19 cellular contexts compared by ENCODE assay signal in the genomic region with DNA sequence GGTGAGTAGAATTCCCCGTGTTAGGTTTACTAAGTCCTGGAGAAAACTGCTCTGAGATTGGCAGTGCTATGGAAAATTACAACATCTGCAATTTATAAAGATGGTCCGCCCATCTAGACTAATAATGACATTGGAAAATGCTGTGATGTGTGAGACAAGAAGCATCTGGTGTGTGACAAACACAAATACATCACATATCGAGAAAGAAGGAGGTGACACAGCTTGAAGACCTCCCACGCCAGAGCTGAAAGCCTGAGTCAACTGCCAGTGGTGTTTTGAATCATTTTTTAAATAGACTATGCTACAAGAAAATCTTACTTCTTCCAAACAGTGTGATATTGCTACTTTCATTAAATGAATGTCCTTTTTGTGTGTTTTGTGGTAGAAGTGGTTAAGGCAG. TPM values are rescaled to one million over a fixed set of nuclear protein-coding genes. Genes with fewer than 3 reads are reported as not detected.
A peak's percentile ranks its signal among the peaks of the same experiment; 100 is the strongest.
DNase-seq lines count a peak whose midpoint lies in the region; ATAC-seq and TF ChIP-seq lines count a peak whose summit lies in the region.
"Had no signal": no experiment of that assay in that cellular context is flagged by ENCODE, and none has a peak within 500 bp of the region (broad histone marks: within the 10 kb centered on the region; RNA-seq: fewer than 3 reads in every experiment).

No MANE protein-coding gene starts in this region.

- H3K9me3 Mint-ChIP-seq in activated T-helper 2 cell treated with anti-CD3 and anti-CD28 coated beads, Interferon-gamma antibody, Interleukin-2, Interleukin-4, amounts not matched to agents 10 μg/mL and 5 μg/mL and 100 μg/mL, durations not matched to agents 14 hours and 24 hours and 36 hours = no peaks in the 10 kb centered on the region
- no peaks in the 10 kb centered on the region for H3K9me3 Mint-ChIP-seq in MCF 10A (ENCODE audit: unreplicated experiment)

- TF ChIP-seq POLR2A in spleen (IDR thresholded peaks at IDR 0.05) = no peak

- POLR2A ChIA-PET in MCF 10A (lab: Yijun Ruan, JAX) = interaction anchor here (1.2 kb wide), 1 partner anchor 28 kb away, joined by 3 read pairs; no protein-coding TSS in a partner anchor

- 68 to 81% (median 78%) methylated on average over 4 of the region's 4 CpGs for WGBS in spleen, 5 donors

- TF ChIP-seq CTCF in GM12865 (IDR thresholded peaks at IDR 0.05; ENCODE audit: insufficient read depth, low read depth, low read length, missing control alignments) (no peak), spleen (IDR thresholded peaks at IDR 0.05 in 8 of 11, conservative IDR thresholded peaks at IDR 0.05 in 3 of 11) (no peak), mucosa of descending colon (IDR thresholded peaks at IDR 0.05) (no peak), MCF 10A (IDR thresholded peaks at IDR 0.05; ENCODE audit: unreplicated experiment) (no peak)

- no peaks in the 10 kb centered on the region for H3K27me3 ChIP-seq in spleen (replicated peaks in 1 of 7)
- H3K27me3 ChIP-seq: body of pancreas, esophagus muscularis mucosa had no signal

- DNase-seq in activated T-cell treated with anti-CD3 and anti-CD28 coated beads for 48 hours (ENCODE audit: low read depth) (peak; percentile 35), GM12865 (ENCODE audit: low read depth) (peak; percentile 18), spleen (no peak), mucosa of descending colon (no peak), MCF 10A (ENCODE audit: unreplicated experiment) (no peak)
- no peak for DNase-seq in activated T-cell treated with anti-CD3 and anti-CD28 coated beads, Interleukin-2, amount 50 U/mL, for 1 hour
- no peak for DNase-seq in activated T-helper 2 cell treated with anti-CD3 and anti-CD28 coated beads, Interferon-gamma antibody, Interleukin-2, Interleukin-4, amounts not matched to agents 10 μg/mL and 5 μg/mL and 100 μg/mL, durations not matched to agents 14 hours and 24 hours and 36 hours (ENCODE audit: low spot score)
- DNase-seq: activated gamma-delta T cell, body of pancreas, dermis blood vessel endothelial cell, GDM1, hippocampal formation, kidney glomerular epithelial cell, NCI-H2107, substantia nigra had no signal

- no peak overlapping the region for H3K4me3 ChIP-seq in GM12865 (ENCODE audit: low read depth, low read length)
- H3K4me3 ChIP-seq in spleen = no peak overlapping the region
- H3K4me3 ChIP-seq in mucosa of descending colon = no peak overlapping the region
- H3K4me3 ChIP-seq: body of pancreas, esophagus muscularis mucosa, PC-9 had no signal

- H3K36me3 ChIP-seq in spleen (peaks cover 0 to 98% (median 48%) of the 10 kb centered on the region in 6 donors), mucosa of descending colon (ENCODE audit: low read depth) (no peaks in the 10 kb centered on the region)

- CTCF ChIA-PET in MCF 10A (lab: Yijun Ruan, JAX) = no interaction called here

- H3K27me3 Mint-ChIP-seq in activated T-helper 2 cell treated with anti-CD3 and anti-CD28 coated beads, Interferon-gamma antibody, Interleukin-2, Interleukin-4, amounts not matched to agents 10 μg/mL and 5 μg/mL and 100 μg/mL, durations not matched to agents 14 hours and 24 hours and 36 hours (ENCODE audit: low read depth) = no peaks in the 10 kb centered on the region
- H3K27me3 Mint-ChIP-seq in MCF 10A (ENCODE audit: insufficient read depth, unreplicated experiment) = no peaks in the 10 kb centered on the region

- H3K27ac Mint-ChIP-seq in activated T-helper 2 cell treated with anti-CD3 and anti-CD28 coated beads, Interferon-gamma antibody, Interleukin-2, Interleukin-4, amounts not matched to agents 10 μg/mL and 5 μg/mL and 100 μg/mL, durations not matched to agents 14 hours and 24 hours and 36 hours = peak overlapping the region; percentile 59
- no peak overlapping the region for H3K27ac Mint-ChIP-seq in MCF 10A (ENCODE audit: low read depth, unreplicated experiment)

- intact Hi-C loops in activated T-helper 2 cell treated with anti-CD3 and anti-CD28 coated beads, Interferon-gamma antibody, Interleukin-2, Interleukin-4, amounts not matched to agents 10 μg/mL and 5 μg/mL and 100 μg/mL, durations not matched to agents 14 hours and 24 hours and 36 hours (cut with micrococcal nuclease) = no loop called here
- intact Hi-C loops in spleen (cut with DNase I; ENCODE audit: low total_unique reads) = no loop called here
- intact Hi-C loops in mucosa of descending colon (cut with DNase I, micrococcal nuclease) = no loop called here
- intact Hi-C loops in MCF 10A (cut with micrococcal nuclease) = no loop called here

- no peak overlapping the region for H3K4me3 Mint-ChIP-seq in activated T-helper 2 cell treated with anti-CD3 and anti-CD28 coated beads, Interferon-gamma antibody, Interleukin-2, Interleukin-4, amounts not matched to agents 10 μg/mL and 5 μg/mL and 100 μg/mL, durations not matched to agents 14 hours and 24 hours and 36 hours (ENCODE audit: low read depth)
- H3K4me3 Mint-ChIP-seq in MCF 10A (ENCODE audit: unreplicated experiment) = no peak overlapping the region

- peaks cover 12% of the 10 kb centered on the region for H3K4me1 Mint-ChIP-seq in activated T-helper 2 cell treated with anti-CD3 and anti-CD28 coated beads, Interferon-gamma antibody, Interleukin-2, Interleukin-4, amounts not matched to agents 10 μg/mL and 5 μg/mL and 100 μg/mL, durations not matched to agents 14 hours and 24 hours and 36 hours (ENCODE audit: low read depth)
- H3K4me1 Mint-ChIP-seq in MCF 10A (ENCODE audit: insufficient read depth, unreplicated experiment) = no peaks in the 10 kb centered on the region

- peaks cover 0 to 5% (median 0%) of the 10 kb centered on the region in 6 donors for H3K4me1 ChIP-seq in spleen
- no peaks in the 10 kb centered on the region for H3K4me1 ChIP-seq in mucosa of descending colon (ENCODE audit: low read depth)
- H3K4me1 ChIP-seq: body of pancreas had no signal

- ATAC-seq in GM19035 (IDR thresholded peaks at IDR 0.05; ENCODE audit: unreplicated experiment) (no peak), mucosa of descending colon (no peak)
- ATAC-seq: body of pancreas had no signal

- peaks cover 44% of the 10 kb centered on the region for H3K36me3 Mint-ChIP-seq in activated T-helper 2 cell treated with anti-CD3 and anti-CD28 coated beads, Interferon-gamma antibody, Interleukin-2, Interleukin-4, amounts not matched to agents 10 μg/mL and 5 μg/mL and 100 μg/mL, durations not matched to agents 14 hours and 24 hours and 36 hours (ENCODE audit: low read depth)
- H3K36me3 Mint-ChIP-seq in MCF 10A (ENCODE audit: insufficient read depth, unreplicated experiment) = peaks cover 36% of the 10 kb centered on the region

- BruUV-seq in MCF 10A (replicated peaks; lab: Mats Ljungman, UMichigan) = no TSS peak

- peak overlapping the region in 5 of 8 donors; percentile 23 to 69 (median 43) for H3K27ac ChIP-seq in spleen
- H3K27ac ChIP-seq: body of pancreas, PC-9, VCaP had no signal

- no peaks in the 10 kb centered on the region for H3K9me3 ChIP-seq in spleen
- H3K9me3 ChIP-seq in mucosa of descending colon = no peaks in the 10 kb centered on the region
- H3K9me3 ChIP-seq: body of pancreas, esophagus muscularis mucosa had no signal

RNA-seq across cellular contexts. Expression of gene ANO7, which starts 8.6 kb away (rescaled TPM):
- total RNA-seq in activated T-helper 2 cell treated with anti-CD3 and anti-CD28 coated beads, Interferon-gamma antibody, Interleukin-2, Interleukin-4, amounts not matched to agents 10 μg/mL and 5 μg/mL and 100 μg/mL, durations not matched to agents 14 hours and 24 hours and 36 hours = 3.5 and 4.3 TPM in 2 replicates
- 1 to 10 TPM; 1.5 to 3.5 (median 3.0) TPM for total RNA-seq in spleen
- 1 to 10 TPM in 1 of 3 donors, under 1 TPM in 2; 0.46 to 1.3 (median 0.56) TPM for polyA plus RNA-seq in spleen
- total RNA-seq in mucosa of descending colon = 100 to 1,000 TPM in 1 of 3 donors, 10 to 100 TPM in 2; 33.9 to 106 (median 83.5) TPM
- 0.14 and 0.15 TPM in 2 replicates for total RNA-seq in MCF 10A (2022)

RNA-seq across cellular contexts. Expression of gene PPP1R7, which starts 29.6 kb away (rescaled TPM):
- 101 and 106 TPM in 2 replicates for total RNA-seq in activated T-helper 2 cell treated with anti-CD3 and anti-CD28 coated beads, Interferon-gamma antibody, Interleukin-2, Interleukin-4, amounts not matched to agents 10 μg/mL and 5 μg/mL and 100 μg/mL, durations not matched to agents 14 hours and 24 hours and 36 hours
- total RNA-seq in spleen (10 to 100 TPM; 36.1 to 89.3 (median 49.8) TPM), mucosa of descending colon (10 to 100 TPM; 59.3 to 68.9 (median 61.9) TPM), MCF 10A (2022) (38.9 and 43.9 TPM in 2 replicates)
- 10 to 100 TPM; 37.3 to 56.5 (median 47.9) TPM for polyA plus RNA-seq in spleen

RNA-seq across cellular contexts. Expression of gene PASK, which starts 30.6 kb away (rescaled TPM):
- total RNA-seq in activated T-helper 2 cell treated with anti-CD3 and anti-CD28 coated beads, Interferon-gamma antibody, Interleukin-2, Interleukin-4, amounts not matched to agents 10 μg/mL and 5 μg/mL and 100 μg/mL, durations not matched to agents 14 hours and 24 hours and 36 hours = 72.5 and 75.8 TPM in 2 replicates
- total RNA-seq in spleen (10 to 100 TPM; 10.4 to 35.6 (median 20.8) TPM), mucosa of descending colon (10 to 100 TPM in 2 of 3 donors, 1 to 10 TPM in 1; 6.8 to 25.5 (median 20.6) TPM), MCF 10A (2022) (9.0 and 19.4 TPM in 2 replicates)
- 10 to 100 TPM in 2 of 3 donors, 1 to 10 TPM in 1; 8.0 to 11.8 (median 10.6) TPM for polyA plus RNA-seq in spleen

Comparison
In these comparisons a context has a peak if more than half of its experiments do, and no peak if none do; other contexts are left out.
1. DNase-seq: peak in activated T-cell treated with anti-CD3 and anti-CD28 coated beads for 48 hours (single experiment) and GM12865 (single experiment); none in activated T-cell treated with anti-CD3 and anti-CD28 coated beads, Interleukin-2, amount 50 U/mL, for 1 hour (single experiment), activated T-helper 2 cell treated with anti-CD3 and anti-CD28 coated beads, Interferon-gamma antibody, Interleukin-2, Interleukin-4, amounts not matched to agents 10 μg/mL and 5 μg/mL and 100 μg/mL, durations not matched to agents 14 hours and 24 hours and 36 hours (single experiment), spleen (single experiment), mucosa of descending colon (0 of 3) and MCF 10A (single experiment).